8 cellular contexts compared by ENCODE assay signal in the genomic region with DNA sequence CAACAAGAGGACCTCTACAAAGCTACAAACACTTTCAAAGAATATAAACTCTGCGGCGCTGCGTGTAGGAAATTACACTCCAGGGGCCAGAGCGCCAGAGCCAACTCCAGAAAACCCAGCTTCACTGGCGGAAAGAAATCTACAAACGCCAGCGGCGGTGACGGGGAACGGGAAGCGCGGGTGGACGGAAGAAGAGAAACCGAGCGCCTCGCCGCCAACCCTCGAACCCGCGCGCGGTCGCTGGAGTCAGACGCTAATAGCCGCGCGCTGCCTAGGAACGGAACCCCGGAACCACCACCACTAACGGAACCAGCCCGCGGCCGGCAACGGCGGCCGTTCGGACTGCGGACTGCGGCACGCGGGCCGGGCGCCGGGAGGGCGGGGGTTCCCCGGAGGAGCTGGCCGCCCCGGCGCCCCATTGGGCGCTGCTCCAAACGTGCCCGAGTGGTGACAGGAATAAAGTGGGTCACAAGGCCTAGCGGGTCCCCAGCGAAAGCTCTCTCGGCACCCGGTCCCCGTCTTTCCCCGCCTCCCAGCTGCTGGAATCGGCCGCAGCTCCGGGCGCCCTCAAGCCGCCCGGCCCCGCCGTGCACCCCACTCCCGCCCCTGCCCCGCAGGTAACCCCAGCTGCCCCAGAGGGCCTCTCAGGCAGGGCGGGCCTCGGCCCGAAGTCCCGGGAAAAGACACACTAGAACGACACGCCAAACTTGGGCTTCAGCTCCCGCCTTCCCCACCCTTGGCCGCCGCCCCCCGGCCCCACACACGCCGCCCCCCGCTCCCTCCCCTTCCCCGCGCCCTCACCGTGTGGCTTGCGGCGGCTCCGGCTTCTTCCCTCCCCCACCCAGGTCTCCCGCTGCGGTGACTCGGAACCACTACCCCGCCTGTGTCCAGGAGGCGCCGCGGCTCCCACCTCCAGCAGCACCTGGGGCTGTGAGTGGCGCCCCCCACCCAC. TPM values are rescaled to one million over a fixed set of nuclear protein-coding genes. Genes with fewer than 3 reads are reported as not detected.
DNase-seq lines count a peak whose midpoint lies in the region; ATAC-seq and TF ChIP-seq lines count a peak whose summit lies in the region.

No MANE protein-coding gene starts in this region.

- peak overlapping the region; percentile 83 for H3K4me3 Mint-ChIP-seq in Caco-2 (ENCODE audit: unreplicated experiment)

- H3K4me1 Mint-ChIP-seq in Caco-2 (ENCODE audit: low read depth, unreplicated experiment) = peaks cover 23% of the 10 kb centered on the region

- H3K9me3 Mint-ChIP-seq in Caco-2 (ENCODE audit: unreplicated experiment) = no peaks in the 10 kb centered on the region

- H3K36me3 Mint-ChIP-seq in Caco-2 (ENCODE audit: insufficient read depth, unreplicated experiment) = no peaks in the 10 kb centered on the region

- peak overlapping the region; percentile 82 for H3K4me3 ChIP-seq in Caco-2 (ENCODE audit: low read depth, low read length)
- H3K4me3 ChIP-seq in HUES6 (ENCODE audit: low read depth, low read length) = peak overlapping the region; percentile 86
- peak overlapping the region; percentile 74 for H3K4me3 ChIP-seq in OCI-LY1 (ENCODE audit: low read depth, low read length, poor library complexity, severe bottlenecking)
- peak overlapping the region; percentile 90 for H3K4me3 ChIP-seq in epithelial cell of proximal tubule (ENCODE audit: low read depth, low read length)
- peak overlapping the region; percentile 89 to 92 for H3K4me3 ChIP-seq in mucosa of rectum (ENCODE audit: low read length in 2 of 2)

- H3K79me2 ChIP-seq in OCI-LY1 (ENCODE audit: insufficient read depth, low read length) = no peaks in the 10 kb centered on the region

- no peak overlapping the region for H2AFZ ChIP-seq in OCI-LY1 (ENCODE audit: low read length)

- CTCF ChIA-PET in Caco-2 (lab: Charles Lee) = interaction anchor here (0.8 to 1.5 kb wide), 5 partner anchors 9 to 160 kb away, joined by 4 to 5 read pairs (median 4); no protein-coding TSS in a partner anchor

- H3K9me3 ChIP-seq in Caco-2 = no peaks in the 10 kb centered on the region
- H3K9me3 ChIP-seq in HUES6 (ENCODE audit: control insufficient read depth, insufficient read depth, low read depth, low read length) = no peaks in the 10 kb centered on the region
- no peaks in the 10 kb centered on the region for H3K9me3 ChIP-seq in OCI-LY1 (ENCODE audit: low read length)
- no peaks in the 10 kb centered on the region for H3K9me3 ChIP-seq in mucosa of rectum (ENCODE audit: control insufficient read depth in 2 of 2, low read length in 2 of 2)

- no peaks in the 10 kb centered on the region for H3K9me2 ChIP-seq in OCI-LY1 (ENCODE audit: low read depth, low read length)

- H3K27me3 Mint-ChIP-seq in Caco-2 (ENCODE audit: insufficient read depth, unreplicated experiment) = no peaks in the 10 kb centered on the region

- H3K4me1 ChIP-seq in Caco-2 (peaks cover 19% of the 10 kb centered on the region), HUES6 (ENCODE audit: control insufficient read depth, insufficient read depth, low read length) (peaks cover 34% of the 10 kb centered on the region), OCI-LY1 (ENCODE audit: insufficient read depth, low read length, severe bottlenecking) (peaks cover 16% of the 10 kb centered on the region), mucosa of rectum (ENCODE audit: control insufficient read depth in 2 of 2, insufficient read depth in 2 of 2, low read length in 2 of 2) (peaks cover 2 to 5% of the 10 kb centered on the region in 2 donors)

- no TSS peak for BruUV-seq in Caco-2 (replicated peaks; lab: Mats Ljungman, UMichigan)

- peak overlapping the region; percentile 92 for H3K27ac ChIP-seq in HUES6 (ENCODE audit: low read depth, low read length)
- H3K27ac ChIP-seq in OCI-LY1 (ENCODE audit: low read depth, low read length, poor library complexity, severe bottlenecking) = no peak overlapping the region
- H3K27ac ChIP-seq in mucosa of rectum (ENCODE audit: low read depth in 2 of 2, low read length in 2 of 2) = peak overlapping the region; percentile 92 to 94

- peak overlapping the region; percentile 63 for H3K27ac Mint-ChIP-seq in Caco-2 (ENCODE audit: unreplicated experiment)

- POLR2A ChIA-PET in Caco-2 (lab: Charles Lee) = interaction anchor here (0.5 to 0.7 kb wide), 2 partner anchors 52 to 148 kb away, joined by 3 to 4 read pairs; no protein-coding TSS in a partner anchor

- H4K20me1 ChIP-seq in OCI-LY1 (ENCODE audit: insufficient read depth, low read length) = no peaks in the 10 kb centered on the region

- intact Hi-C loops in Caco-2 (cut with micrococcal nuclease; ENCODE audit: unreplicated experiment) = loop anchor here (2.0 to 10.0 kb wide), 5 partner anchors 23 to 199 kb away; partner anchors contain the start of gene SRD5A3

- ATAC-seq in GM21381 (IDR thresholded peaks at IDR 0.05; ENCODE audit: unreplicated experiment) = peak; percentile 41

- H3K27me3 ChIP-seq in Caco-2 (replicated peaks; ENCODE audit: control insufficient read depth, insufficient read depth, low read length) (no peaks in the 10 kb centered on the region), HUES6 (ENCODE audit: control insufficient read depth, insufficient read depth, low read length) (no peaks in the 10 kb centered on the region), OCI-LY1 (ENCODE audit: insufficient read depth, low read length) (0 out of 2 replicates have a peak, but pooled peaks cover 4% of the 10 kb centered on the region), mucosa of rectum (ENCODE audit: control insufficient read depth in 2 of 2, insufficient read depth in 2 of 2, low read length in 2 of 2) (no peaks in the 10 kb centered on the region)

- H3K36me3 ChIP-seq in Caco-2 (ENCODE audit: control insufficient read depth, insufficient read depth, low read length) (no peaks in the 10 kb centered on the region), HUES6 (ENCODE audit: control insufficient read depth, insufficient read depth, low read length) (no peaks in the 10 kb centered on the region), OCI-LY1 (ENCODE audit: insufficient read depth, low read length) (no peaks in the 10 kb centered on the region), mucosa of rectum (ENCODE audit: control insufficient read depth in 2 of 2, insufficient read depth in 2 of 2, low read length in 2 of 2) (no peaks in the 10 kb centered on the region)

- DNase-seq in Caco-2 = peak; percentile 72 to 76
- peak; percentile 57 for DNase-seq in activated T-cell treated with anti-CD3 and anti-CD28 coated beads for 48 hours (ENCODE audit: low read depth)
- DNase-seq in epithelial cell of proximal tubule (ENCODE audit: low read depth) = no peak
- DNase-seq in stimulated activated CD8-positive, alpha-beta memory T cell treated with anti-CD3 and anti-CD28 coated beads, Interleukin-4, amount 100 ng/mL, for 48 hours = peak; percentile 74

- H3F3A ChIP-seq in OCI-LY1 (ENCODE audit: insufficient read depth, low read length) = no peaks in the 10 kb centered on the region

- TF ChIP-seq CTCF in Caco-2 (IDR thresholded peaks at IDR 0.05; ENCODE audit: insufficient read depth in 1 of 2, low read depth in 1 of 2, low read length in 1 of 2, severe bottlenecking in 1 of 2, unreplicated experiment in 1 of 2) = no peak
- no peak for TF ChIP-seq CTCF in OCI-LY1 (IDR thresholded peaks at IDR 0.05; ENCODE audit: low read length)
- no peak for TF ChIP-seq CTCF in epithelial cell of proximal tubule (conservative IDR thresholded peaks at IDR 0.05; ENCODE audit: low read depth, low read length)

- H3K9ac ChIP-seq in HUES6 (ENCODE audit: low read length) (peak overlapping the region; percentile 80), OCI-LY1 (ENCODE audit: low read length) (peak overlapping the region; percentile 82), mucosa of rectum (ENCODE audit: low read depth in 1 of 2, low read length in 2 of 2) (peak overlapping the region; percentile 70 to 84)

- H3K4me2 ChIP-seq in OCI-LY1 (ENCODE audit: low read length) = peak overlapping the region; percentile 86

RNA-seq across cellular contexts. Expression of gene CLOCK, which starts 0.8 kb away (rescaled TPM):
- total RNA-seq in Caco-2 (2022) (9.5 and 12.0 TPM in 2 replicates), epithelial cell of proximal tubule (9.2 and 12.7 TPM in 2 replicates)

RNA-seq across cellular contexts. Expression of gene PDCL2, which starts 46.1 kb away (rescaled TPM):
- total RNA-seq in Caco-2 (2022) = not detected in 2 replicates
- total RNA-seq in epithelial cell of proximal tubule = not detected in 2 replicates
